ENCODE assay signal across 8 cellular contexts in genomic region chr17:1455748-1456599, GRCh38. TPM values are rescaled to one million over a fixed set of nuclear protein-coding genes. Genes with fewer than 3 reads are reported as not detected.
A peak's percentile ranks its signal among the peaks of the same experiment; 100 is the strongest.
DNase-seq lines count a peak whose midpoint lies in the region; ATAC-seq and TF ChIP-seq lines count a peak whose summit lies in the region.

Gene CRK, minus strand, starts transcription at chr17:1456232. Its CDS starts 115 bp downstream, at chr17:1456117.

- H3K4me3 Mint-ChIP-seq in GM23338 = peak within 1 kb of the TSS; percentile 94
- H3K4me3 Mint-ChIP-seq in activated T-helper 2 cell treated with anti-CD3 and anti-CD28 coated beads, Interferon-gamma antibody, Interleukin-2, Interleukin-4, amounts not matched to agents 10 μg/mL and 5 μg/mL and 100 μg/mL, durations not matched to agents 14 hours and 24 hours and 36 hours (ENCODE audit: low read depth) = peak within 1 kb of the TSS; percentile 88
- peak within 1 kb of the TSS; percentile 83 to 95 (median 89) for H3K4me3 Mint-ChIP-seq in naive thymus-derived CD8-positive, alpha-beta T cell
- H3K4me3 Mint-ChIP-seq in stimulated activated naive B cell treated with anti-CD40 and anti-IgM and Interleukin-4, amounts not matched to agents 10 μg/mL and 1 μg/mL and 100 μg/mL, for 72 hours = peak within 1 kb of the TSS; percentile 85 to 88

- H3K4me3 ChIP-seq in GM23338 (peak within 1 kb of the TSS; percentile 96), LNCaP clone FGC (ENCODE audit: low read depth, low read length) (peak within 1 kb of the TSS; percentile 89), fibroblast of mammary gland (ENCODE audit: control insufficient read depth, low read depth, low read length) (peak within 1 kb of the TSS; percentile 88)

- peaks cover 30% of the 10 kb centered on the region for H4K20me1 ChIP-seq in GM23338 (replicated peaks; ENCODE audit: insufficient read depth)

- H3K27ac ChIP-seq in GM23338 (ENCODE audit: low read depth) = peak within 1 kb of the TSS; percentile 83

- H3K79me2 ChIP-seq in GM23338 (replicated peaks; ENCODE audit: insufficient read depth) = peaks cover 49% of the 10 kb centered on the region

- POLR2A ChIA-PET in naive thymus-derived CD8-positive, alpha-beta T cell (lab: Charles Lee) = interaction anchor here (0.5 to 2.8 kb wide), 13 partner anchors 14 to 313 kb away, joined by 3 to 32 read pairs (median 3); partner anchors contain the start of genes INPP5K and YWHAE

- peaks cover 18% of the 10 kb centered on the region for H3K4me1 Mint-ChIP-seq in GM23338
- H3K4me1 Mint-ChIP-seq in activated T-helper 2 cell treated with anti-CD3 and anti-CD28 coated beads, Interferon-gamma antibody, Interleukin-2, Interleukin-4, amounts not matched to agents 10 μg/mL and 5 μg/mL and 100 μg/mL, durations not matched to agents 14 hours and 24 hours and 36 hours (ENCODE audit: low read depth) = peaks cover 20% of the 10 kb centered on the region
- H3K4me1 Mint-ChIP-seq in naive thymus-derived CD8-positive, alpha-beta T cell = peaks cover 16 to 55% (median 46%) of the 10 kb centered on the region in 4 donors
- peaks cover 25 to 62% of the 10 kb centered on the region in 2 donors for H3K4me1 Mint-ChIP-seq in stimulated activated naive B cell treated with anti-CD40 and anti-IgM and Interleukin-4, amounts not matched to agents 10 μg/mL and 1 μg/mL and 100 μg/mL, for 72 hours

- DNase-seq in Daoy (ENCODE audit: low read depth) = peak; percentile 99
- DNase-seq in GM23338 (ENCODE audit: low spot score) = peak; percentile 96
- DNase-seq in LNCaP clone FGC (ENCODE audit: low read depth) = peak; percentile 69
- peak; percentile 95 for DNase-seq in RPMI8226
- peak; percentile 97 for DNase-seq in activated T-helper 2 cell treated with anti-CD3 and anti-CD28 coated beads, Interferon-gamma antibody, Interleukin-2, Interleukin-4, amounts not matched to agents 10 μg/mL and 5 μg/mL and 100 μg/mL, durations not matched to agents 14 hours and 24 hours and 36 hours (ENCODE audit: low spot score)
- peak; percentile 92 for DNase-seq in fibroblast of mammary gland (ENCODE audit: low read depth)
- peak; percentile 96 to 100 (median 98) for DNase-seq in naive thymus-derived CD8-positive, alpha-beta T cell
- peak; percentile 97 for DNase-seq in stimulated activated naive B cell treated with anti-CD40 and anti-IgM and Interleukin-4, amounts not matched to agents 10 μg/mL and 1 μg/mL and 100 μg/mL, for 72 hours

- peak within 1 kb of the TSS; percentile 91 for H3K27ac Mint-ChIP-seq in GM23338
- H3K27ac Mint-ChIP-seq in activated T-helper 2 cell treated with anti-CD3 and anti-CD28 coated beads, Interferon-gamma antibody, Interleukin-2, Interleukin-4, amounts not matched to agents 10 μg/mL and 5 μg/mL and 100 μg/mL, durations not matched to agents 14 hours and 24 hours and 36 hours = peak within 1 kb of the TSS; percentile 84
- peak within 1 kb of the TSS; percentile 83 to 95 (median 92) for H3K27ac Mint-ChIP-seq in naive thymus-derived CD8-positive, alpha-beta T cell
- H3K27ac Mint-ChIP-seq in stimulated activated naive B cell treated with anti-CD40 and anti-IgM and Interleukin-4, amounts not matched to agents 10 μg/mL and 1 μg/mL and 100 μg/mL, for 72 hours = peak within 1 kb of the TSS; percentile 89

- peaks cover 10% of the 10 kb centered on the region for H3K27me3 Mint-ChIP-seq in GM23338 (ENCODE audit: insufficient read depth, low read depth, poor library complexity)
- H3K27me3 Mint-ChIP-seq in activated T-helper 2 cell treated with anti-CD3 and anti-CD28 coated beads, Interferon-gamma antibody, Interleukin-2, Interleukin-4, amounts not matched to agents 10 μg/mL and 5 μg/mL and 100 μg/mL, durations not matched to agents 14 hours and 24 hours and 36 hours (ENCODE audit: low read depth) = peaks cover 12% of the 10 kb centered on the region
- peaks cover 2 to 8% (median 6%) of the 10 kb centered on the region in 5 donors for H3K27me3 Mint-ChIP-seq in naive thymus-derived CD8-positive, alpha-beta T cell
- no peaks in the 10 kb centered on the region for H3K27me3 Mint-ChIP-seq in stimulated activated naive B cell treated with anti-CD40 and anti-IgM and Interleukin-4, amounts not matched to agents 10 μg/mL and 1 μg/mL and 100 μg/mL, for 72 hours

- ATAC-seq in GM23338 = peak; percentile 83
- ATAC-seq in naive thymus-derived CD8-positive, alpha-beta T cell = peak; percentile 90 to 92
- ATAC-seq in stimulated activated naive B cell treated with anti-CD40 and anti-IgM and Interleukin-4, amounts not matched to agents 10 μg/mL and 1 μg/mL and 100 μg/mL, for 72 hours (replicated peaks) = peak; percentile 90 to 94

- peaks cover 5% of the 10 kb centered on the region; the same call in 1 of the 2 replicates for H3K36me3 ChIP-seq in GM23338 (ENCODE audit: insufficient read depth)

- H3K9me3 Mint-ChIP-seq in GM23338 = no peaks in the 10 kb centered on the region
- H3K9me3 Mint-ChIP-seq in activated T-helper 2 cell treated with anti-CD3 and anti-CD28 coated beads, Interferon-gamma antibody, Interleukin-2, Interleukin-4, amounts not matched to agents 10 μg/mL and 5 μg/mL and 100 μg/mL, durations not matched to agents 14 hours and 24 hours and 36 hours = no peaks in the 10 kb centered on the region
- no peaks in the 10 kb centered on the region for H3K9me3 Mint-ChIP-seq in naive thymus-derived CD8-positive, alpha-beta T cell
- H3K9me3 Mint-ChIP-seq in stimulated activated naive B cell treated with anti-CD40 and anti-IgM and Interleukin-4, amounts not matched to agents 10 μg/mL and 1 μg/mL and 100 μg/mL, for 72 hours = no peaks in the 10 kb centered on the region

- peaks cover 24% of the 10 kb centered on the region for H3K36me3 Mint-ChIP-seq in GM23338 (ENCODE audit: low read depth)
- peaks cover 31% of the 10 kb centered on the region for H3K36me3 Mint-ChIP-seq in activated T-helper 2 cell treated with anti-CD3 and anti-CD28 coated beads, Interferon-gamma antibody, Interleukin-2, Interleukin-4, amounts not matched to agents 10 μg/mL and 5 μg/mL and 100 μg/mL, durations not matched to agents 14 hours and 24 hours and 36 hours (ENCODE audit: low read depth)
- peaks cover 0 to 12% (median 0%) of the 10 kb centered on the region in 3 donors for H3K36me3 Mint-ChIP-seq in naive thymus-derived CD8-positive, alpha-beta T cell
- H3K36me3 Mint-ChIP-seq in stimulated activated naive B cell treated with anti-CD40 and anti-IgM and Interleukin-4, amounts not matched to agents 10 μg/mL and 1 μg/mL and 100 μg/mL, for 72 hours = peaks cover 7 to 25% of the 10 kb centered on the region in 2 donors

- intact Hi-C loops in activated T-helper 2 cell treated with anti-CD3 and anti-CD28 coated beads, Interferon-gamma antibody, Interleukin-2, Interleukin-4, amounts not matched to agents 10 μg/mL and 5 μg/mL and 100 μg/mL, durations not matched to agents 14 hours and 24 hours and 36 hours (cut with micrococcal nuclease) = loop anchor here (1.0 to 5.0 kb wide), 4 partner anchors 35 to 89 kb away; partner anchors contain the start of genes INPP5K and YWHAE

- no peaks in the 10 kb centered on the region for H3K27me3 ChIP-seq in GM23338 (ENCODE audit: insufficient read depth)

- H3F3A ChIP-seq in GM23338 (replicated peaks; ENCODE audit: low read depth) = peaks cover 10% of the 10 kb centered on the region

- TF ChIP-seq CTCF in GM23338 (conservative IDR thresholded peaks at IDR 0.05; ENCODE audit: low read depth in 2 of 2) (no peak), LNCaP clone FGC (IDR thresholded peaks at IDR 0.05; ENCODE audit: control insufficient read depth, extremely low read depth, insufficient read depth) (no peak), fibroblast of mammary gland (conservative IDR thresholded peaks at IDR 0.05; ENCODE audit: control insufficient read depth, insufficient read depth, low read depth, low read length) (no peak)

- peaks cover 9% of the 10 kb centered on the region for H3K4me1 ChIP-seq in GM23338 (ENCODE audit: insufficient read depth)

- H2AFZ ChIP-seq in GM23338 = peak within 1 kb of the TSS; percentile 100

- no peaks in the 10 kb centered on the region for H3K9me2 ChIP-seq in GM23338 (ENCODE audit: insufficient read depth)

- peak within 1 kb of the TSS; percentile 95 for H3K4me2 ChIP-seq in GM23338

TF ChIP-seq in GM23338, 12 proteins besides CTCF, POLR2A, EP300 and RAD21 (continues in another document):
- TF ChIP-seq JUNB (IDR thresholded peaks at IDR 0.05; ENCODE audit: unreplicated experiment) = no peak
- no peak for TF ChIP-seq EZH2phosphoT487 (IDR thresholded peaks at IDR 0.05; ENCODE audit: unreplicated experiment)
- TF ChIP-seq, protein P1, sequence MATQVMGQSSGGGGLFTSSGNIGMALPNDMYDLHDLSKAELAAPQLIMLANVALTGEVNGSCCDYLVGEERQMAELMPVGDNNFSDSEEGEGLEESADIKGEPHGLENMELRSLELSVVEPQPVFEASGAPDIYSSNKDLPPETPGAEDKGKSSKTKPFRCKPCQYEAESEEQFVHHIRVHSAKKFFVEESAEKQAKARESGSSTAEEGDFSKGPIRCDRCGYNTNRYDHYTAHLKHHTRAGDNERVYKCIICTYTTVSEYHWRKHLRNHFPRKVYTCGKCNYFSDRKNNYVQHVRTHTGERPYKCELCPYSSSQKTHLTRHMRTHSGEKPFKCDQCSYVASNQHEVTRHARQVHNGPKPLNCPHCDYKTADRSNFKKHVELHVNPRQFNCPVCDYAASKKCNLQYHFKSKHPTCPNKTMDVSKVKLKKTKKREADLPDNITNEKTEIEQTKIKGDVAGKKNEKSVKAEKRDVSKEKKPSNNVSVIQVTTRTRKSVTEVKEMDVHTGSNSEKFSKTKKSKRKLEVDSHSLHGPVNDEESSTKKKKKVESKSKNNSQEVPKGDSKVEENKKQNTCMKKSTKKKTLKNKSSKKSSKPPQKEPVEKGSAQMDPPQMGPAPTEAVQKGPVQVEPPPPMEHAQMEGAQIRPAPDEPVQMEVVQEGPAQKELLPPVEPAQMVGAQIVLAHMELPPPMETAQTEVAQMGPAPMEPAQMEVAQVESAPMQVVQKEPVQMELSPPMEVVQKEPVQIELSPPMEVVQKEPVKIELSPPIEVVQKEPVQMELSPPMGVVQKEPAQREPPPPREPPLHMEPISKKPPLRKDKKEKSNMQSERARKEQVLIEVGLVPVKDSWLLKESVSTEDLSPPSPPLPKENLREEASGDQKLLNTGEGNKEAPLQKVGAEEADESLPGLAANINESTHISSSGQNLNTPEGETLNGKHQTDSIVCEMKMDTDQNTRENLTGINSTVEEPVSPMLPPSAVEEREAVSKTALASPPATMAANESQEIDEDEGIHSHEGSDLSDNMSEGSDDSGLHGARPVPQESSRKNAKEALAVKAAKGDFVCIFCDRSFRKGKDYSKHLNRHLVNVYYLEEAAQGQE (IDR thresholded peaks at IDR 0.05; ENCODE audit: unreplicated experiment) = no peak

RNA-seq across cellular contexts. Expression of gene CRK, which starts in this region (rescaled TPM):
- 118 and 126 TPM in 2 replicates for total RNA-seq in Daoy (2014; rRNA removed; shearing (Covaris generic))
- 59.8 and 61.1 TPM in 2 replicates for total RNA-seq in GM23338 (2014; rRNA removed; shearing (Covaris generic))
- 28.6 and 32.6 TPM in 2 replicates for polyA plus RNA-seq in GM23338 (2016; fragmentation: Nextera tagmentation; extraction: Ambion mirVana)
- total RNA-seq in activated T-helper 2 cell treated with anti-CD3 and anti-CD28 coated beads, Interferon-gamma antibody, Interleukin-2, Interleukin-4, amounts not matched to agents 10 μg/mL and 5 μg/mL and 100 μg/mL, durations not matched to agents 14 hours and 24 hours and 36 hours = 22.2 and 22.6 TPM in 2 replicates
- 10 to 100 TPM; 22.0 to 27.6 TPM for total RNA-seq in naive thymus-derived CD8-positive, alpha-beta T cell
- polyA plus RNA-seq in naive thymus-derived CD8-positive, alpha-beta T cell = 10 to 100 TPM; 18.8 to 24.8 (median 19.9) TPM

Comparison
In these comparisons a context has a peak if more than half of its experiments do, and no peak if none do; other contexts are left out.
1. Peak in every context shown above with its lines: DNase-seq, ATAC-seq, H3K4me3 ChIP-seq and H3K27ac ChIP-seq.